Comparison of ENCODE assay signal across 14 cellular contexts in genomic region chr19:863305-863620, GRCh38. TPM values are rescaled to one million over a fixed set of nuclear protein-coding genes. Genes with fewer than 3 reads are reported as not detected.
DNase-seq lines count a peak whose midpoint lies in the region; ATAC-seq and TF ChIP-seq lines count a peak whose summit lies in the region.
"Had no signal": no experiment of that assay in that cellular context is flagged by ENCODE, and none has a peak within 500 bp of the region (broad histone marks: within the 10 kb centered on the region; RNA-seq: fewer than 3 reads in every experiment).

No MANE protein-coding gene starts in this region.

- peaks cover 9% of the 10 kb centered on the region for H3K36me3 Mint-ChIP-seq in activated B cell treated with CpG ODN at 0.5 μM for 24 hours (ENCODE audit: low read depth)
- H3K36me3 Mint-ChIP-seq in type B pancreatic cell = peaks cover 4% of the 10 kb centered on the region

- 0 out of 2 replicates have a peak, but pooled peaks cover 3% of the 10 kb centered on the region for H4K20me1 ChIP-seq in Karpas-422 (ENCODE audit: insufficient read depth, low read depth, low read length)

- no peaks in the 10 kb centered on the region for H3K79me2 ChIP-seq in Karpas-422 (ENCODE audit: low read length)

- 63 to 75% (median 71%) methylated on average over 7 of the region's 7 CpGs for WGBS in heart left ventricle, 4 donors

- H3K27me3 ChIP-seq in left ventricle myocardium inferior (ENCODE audit: low read depth) (peaks cover 42% of the 10 kb centered on the region), heart left ventricle (peaks cover 0 to 46% (median 17%) of the 10 kb centered on the region in 9 donors), iPS-15b (ENCODE audit: control insufficient read depth, insufficient read depth, low read length) (peaks cover 5% of the 10 kb centered on the region), Karpas-422 (ENCODE audit: low read length) (no peaks in the 10 kb centered on the region)

- H3K4me2 ChIP-seq in Karpas-422 (ENCODE audit: low read depth, low read length, poor library complexity, severe bottlenecking) = no peak overlapping the region

- H3K9ac ChIP-seq in iPS-15b (ENCODE audit: low read depth, low read length) (no peak overlapping the region), Karpas-422 (ENCODE audit: low read length) (no peak overlapping the region)

- H3K9me3 Mint-ChIP-seq in activated B cell treated with CpG ODN at 0.5 μM for 24 hours (no peaks in the 10 kb centered on the region), type B pancreatic cell (no peaks in the 10 kb centered on the region)
- H3K9me3 Mint-ChIP-seq: activated naive CD4-positive, alpha-beta T cell treated with anti-CD3 and anti-CD28 coated beads for 36 hours had no signal

- peak overlapping the region; percentile 30 for H3K27ac ChIP-seq in left ventricle myocardium inferior (replicated peaks)
- peak overlapping the region in 1 of 12 donors; percentile 84 for H3K27ac ChIP-seq in heart left ventricle
- H3K27ac ChIP-seq in Karpas-422 (ENCODE audit: low read length) = no peak overlapping the region

- no peaks in the 10 kb centered on the region for H3K9me2 ChIP-seq in Karpas-422 (replicated peaks; ENCODE audit: insufficient read depth, low read length)

- POLR2A ChIA-PET in activated B cell treated with CpG ODN at 0.5 μM for 24 hours (lab: Charles Lee) = interaction anchor here (0.6 to 2.6 kb wide), 17 partner anchors 10 to 605 kb away, joined by 3 to 52 read pairs (median 6); partner anchors contain the start of genes ARHGAP45, KISS1R, MED16 and R3HDM4

- no peak overlapping the region for H2AFZ ChIP-seq in Karpas-422 (ENCODE audit: low read length)

- H3K27me3 Mint-ChIP-seq in activated B cell treated with CpG ODN at 0.5 μM for 24 hours = peaks cover 6% of the 10 kb centered on the region
- H3K27me3 Mint-ChIP-seq in type B pancreatic cell = peaks cover 11% of the 10 kb centered on the region

- H3K4me1 ChIP-seq in left ventricle myocardium inferior (peaks cover 40% of the 10 kb centered on the region), heart left ventricle (peaks cover 0 to 42% (median 4%) of the 10 kb centered on the region in 12 donors), iPS-15b (ENCODE audit: control insufficient read depth, insufficient read depth, low read length) (no peaks in the 10 kb centered on the region), Karpas-422 (ENCODE audit: low read length) (peaks cover 9% of the 10 kb centered on the region; the same call in 1 of the 2 replicates)

- TF ChIP-seq CTCF in left ventricle myocardium inferior (IDR thresholded peaks at IDR 0.05; ENCODE audit: borderline replicate concordance) (no peak), heart left ventricle (IDR thresholded peaks at IDR 0.05) (no peak), activated B cell treated with CpG ODN at 0.5 μM for 24 hours (IDR thresholded peaks at IDR 0.05) (no peak), type B pancreatic cell (conservative IDR thresholded peaks at IDR 0.05) (no peak)

- DNase-seq in left ventricle myocardium inferior = no peak
- DNase-seq in heart left ventricle = no peak
- DNase-seq in activated B cell treated with CpG ODN at 0.5 μM for 24 hours = no peak
- DNase-seq in type B pancreatic cell (ENCODE audit: extremely low spot score, unreplicated experiment) = no peak
- DNase-seq in Karpas-422 = no peak
- DNase-seq in SIG-M5 treated with dmso at 0.1 percent for 504 hours (lab: John Stamatoyannopoulos, UW; ENCODE audit: unreplicated experiment) = no peak
- DNase-seq in NCI-H2227 treated with DMSO at 0.1 percent for 48 hours (lab: John Stamatoyannopoulos, UW) = no peak
- DNase-seq: esophagus squamous epithelium, NCI-H2081 treated with DMSO at 0.1 percent for 48 hours had no signal

- intact Hi-C loops in left ventricle myocardium inferior (cut with micrococcal nuclease) (no loop called here), heart left ventricle (cut with DNase I) (loop anchor here in 6 of 10 donors (2.0 to 10.0 kb wide), 5 partner anchors 49 to 122 kb away; partner anchors contain the start of genes R3HDM4 (in 3 of the 6) and WDR18 (in 1 of the 6)), activated B cell treated with CpG ODN at 0.5 μM for 24 hours (cut with micrococcal nuclease) (loop anchor here (1.0 to 2.0 kb wide), 5 partner anchors 54 to 138 kb away; partner anchors contain the start of genes GRIN3B, KISS1R, PTBP1 and WDR18)

- ATAC-seq in heart left ventricle (no peak), activated B cell treated with CpG ODN at 0.5 μM for 24 hours (ENCODE audit: low read depth) (no peak)

- TF ChIP-seq POLR2A in heart left ventricle (IDR thresholded peaks at IDR 0.05) = no peak

- H3K27ac Mint-ChIP-seq in activated B cell treated with CpG ODN at 0.5 μM for 24 hours (no peak overlapping the region), type B pancreatic cell (peak overlapping the region; percentile 48)

- H3K4me3 Mint-ChIP-seq in activated B cell treated with CpG ODN at 0.5 μM for 24 hours (peak overlapping the region; percentile 72), type B pancreatic cell (no peak overlapping the region)

- H3K4me3 ChIP-seq in left ventricle myocardium inferior = peak overlapping the region; percentile 25
- peak overlapping the region in 3 of 12 donors; percentile 10 to 47 (median 24) for H3K4me3 ChIP-seq in heart left ventricle
- H3K4me3 ChIP-seq in iPS-15b (ENCODE audit: low read depth, low read length) = peak overlapping the region; percentile 49
- H3K4me3 ChIP-seq in Karpas-422 (ENCODE audit: low read length) = no peak overlapping the region

- CTCF ChIA-PET in activated B cell treated with CpG ODN at 0.5 μM for 24 hours (lab: Charles Lee) = interaction anchor here (0.7 to 2.9 kb wide), 15 partner anchors 30 to 204 kb away, joined by 3 to 34 read pairs (median 5); partner anchors contain the start of genes ARHGAP45, KISS1R, R3HDM4 and RNU6-2

- H3K4me1 Mint-ChIP-seq in activated B cell treated with CpG ODN at 0.5 μM for 24 hours = peaks cover 16% of the 10 kb centered on the region
- peaks cover 5% of the 10 kb centered on the region for H3K4me1 Mint-ChIP-seq in type B pancreatic cell (ENCODE audit: unreplicated experiment)

- H3K9me3 ChIP-seq in left ventricle myocardium inferior (replicated peaks) (no peaks in the 10 kb centered on the region), heart left ventricle (no peaks in the 10 kb centered on the region), iPS-15b (ENCODE audit: control insufficient read depth, insufficient read depth, low read length) (no peaks in the 10 kb centered on the region), Karpas-422 (ENCODE audit: low read length) (no peaks in the 10 kb centered on the region)
- H3K9me3 ChIP-seq: esophagus squamous epithelium had no signal

- H3K36me3 ChIP-seq in left ventricle myocardium inferior = peaks cover 8% of the 10 kb centered on the region
- H3K36me3 ChIP-seq in heart left ventricle = peaks cover 0 to 11% (median 7%) of the 10 kb centered on the region in 9 donors
- peaks cover 6% of the 10 kb centered on the region for H3K36me3 ChIP-seq in iPS-15b (ENCODE audit: control insufficient read depth, insufficient read depth, low read length)
- H3K36me3 ChIP-seq in Karpas-422 (ENCODE audit: insufficient read depth, low read length) = no peaks in the 10 kb centered on the region

RNA-seq across cellular contexts. Expression of gene CFD, which starts 3.8 kb away (rescaled TPM):
- 200 TPM for total RNA-seq in left ventricle myocardium inferior
- total RNA-seq in heart left ventricle = 100 to 1,000 TPM in 4 of 9 donors, 10 to 100 TPM in 5; 24.2 to 586 (median 84.5) TPM
- 100 to 1,000 TPM; 123 to 262 TPM for polyA plus RNA-seq in heart left ventricle
- total RNA-seq in activated B cell treated with CpG ODN at 0.5 μM for 24 hours = 0.54 TPM in 1 of 2 replicates, not detected in the other
- total RNA-seq in type B pancreatic cell (ENCODE audit: low replicate concordance) = 5.5 and 11.3 TPM in 2 replicates
- 1.5 and 6.9 TPM in 2 replicates for total RNA-seq in Karpas-422 (2014; rRNA removed; shearing (Covaris generic); ENCODE audit: low replicate concordance)

RNA-seq across cellular contexts. Expression of gene ELANE, which starts 11.2 kb away (rescaled TPM):
- total RNA-seq in left ventricle myocardium inferior (0.58 TPM), heart left ventricle (1 to 10 TPM in 2 of 9 donors, under 1 TPM in 2, not detected in 5; 0.42 to 1.8 (median 1.3) TPM), activated B cell treated with CpG ODN at 0.5 μM for 24 hours (not detected in 2 replicates), type B pancreatic cell (ENCODE audit: low replicate concordance) (not detected in 2 replicates)
- 1 to 10 TPM in 1 of 2 donors, under 1 TPM in 1; 0.53 to 1.4 TPM for polyA plus RNA-seq in heart left ventricle
- total RNA-seq in Karpas-422 (2014; rRNA removed; shearing (Covaris generic); ENCODE audit: low replicate concordance) = not detected in 2 replicates
- total RNA-seq: activated naive CD4-positive, alpha-beta T cell treated with anti-CD3 and anti-CD28 coated beads for 36 hours; G401; SK-MEL-5 had no signal

RNA-seq across cellular contexts. Expression of gene PRTN3, which starts 22.5 kb away (rescaled TPM):
- total RNA-seq in left ventricle myocardium inferior (not detected), heart left ventricle (under 1 TPM in 1 of 9 donors, not detected in 8; 0.40 TPM), activated B cell treated with CpG ODN at 0.5 μM for 24 hours (not detected in 2 replicates), type B pancreatic cell (ENCODE audit: low replicate concordance) (0.45 TPM in 1 of 2 replicates, not detected in the other)
- polyA plus RNA-seq in heart left ventricle = under 1 TPM in 1 of 2 donors, not detected in 1; 0.11 TPM
- not detected in 2 replicates for total RNA-seq in Karpas-422 (2014; rRNA removed; shearing (Covaris generic); ENCODE audit: low replicate concordance)
- total RNA-seq: activated naive CD4-positive, alpha-beta T cell treated with anti-CD3 and anti-CD28 coated beads for 36 hours; esophagus squamous epithelium; G401; SK-MEL-5 had no signal

RNA-seq across cellular contexts. Expression of gene MED16, which starts 29.7 kb away (rescaled TPM):
- total RNA-seq in left ventricle myocardium inferior (19.4 TPM), heart left ventricle (10 to 100 TPM; 17.5 to 41.9 (median 28.5) TPM), activated B cell treated with CpG ODN at 0.5 μM for 24 hours (76.1 and 79.3 TPM in 2 replicates), type B pancreatic cell (ENCODE audit: low replicate concordance) (59.6 and 74.2 TPM in 2 replicates)
- polyA plus RNA-seq in heart left ventricle = 10 to 100 TPM; 19.8 to 25.6 TPM
- total RNA-seq in Karpas-422 (2014; rRNA removed; shearing (Covaris generic); ENCODE audit: low replicate concordance) = 10.8 and 14.1 TPM in 2 replicates

RNA-seq across cellular contexts. Expression of gene RNU6-9, which starts 30.0 kb away (rescaled TPM):
- total RNA-seq in left ventricle myocardium inferior = not detected
- not detected for total RNA-seq in heart left ventricle
- polyA plus RNA-seq in heart left ventricle = not detected
- not detected in 2 replicates for total RNA-seq in activated B cell treated with CpG ODN at 0.5 μM for 24 hours
- not detected in 2 replicates for total RNA-seq in type B pancreatic cell (ENCODE audit: low replicate concordance)
- not detected in 2 replicates for total RNA-seq in Karpas-422 (2014; rRNA removed; shearing (Covaris generic); ENCODE audit: low replicate concordance)
- total RNA-seq: activated naive CD4-positive, alpha-beta T cell treated with anti-CD3 and anti-CD28 coated beads for 36 hours; esophagus squamous epithelium; G401; mesenteric fat pad; SK-MEL-5 had no signal
